ENCODE assay signal across 22 cellular contexts in genomic region chr2:169862816-169863215, GRCh38.
"Had no signal": no experiment of that assay in that cellular context is flagged by ENCODE, and none has a peak within 500 bp of the region (broad histone marks: within the 10 kb centered on the region; RNA-seq: fewer than 3 reads in every experiment).

No MANE protein-coding gene starts in this region.

- DNase-seq: effector CD4-positive, alpha-beta T cell; endodermal cell; erythroblast; heart left ventricle; hippocampal formation; kidney glomerular epithelial cell; mesendoderm; naive thymus-derived CD4-positive, alpha-beta T cell; psoas muscle; retina; right lobe of liver; spleen; stimulated activated CD4-positive, alpha-beta T cell treated with anti-CD3 and anti-CD28 coated beads, Interleukin-15, amount 100 ng/mL, for 24 hours; stimulated activated CD4-positive, alpha-beta T cell treated with anti-CD3 and anti-CD28 coated beads, Interleukin-1b, Interleukin-23, amount 100 ng/mL, for 48 hours; stimulated activated CD4-positive, alpha-beta T cell treated with anti-CD3 and anti-CD28 coated beads, Interleukin-4, amount 100 ng/mL, for 24 hours; testis; upper lobe of right lung had no signal

- ATAC-seq: heart left ventricle; naive thymus-derived CD4-positive, alpha-beta T cell; psoas muscle; right lobe of liver; stimulated activated memory B cell treated with anti-CD40 and anti-IgM and Interleukin-4, amounts not matched to agents 10 μg/mL and 1 μg/mL and 100 μg/mL, for 72 hours; upper lobe of right lung had no signal

- H3K4me1 ChIP-seq: right lobe of liver, testis, upper lobe of right lung had no signal

- H3K27me3 Mint-ChIP-seq: naive thymus-derived CD4-positive, alpha-beta T cell; stimulated activated memory B cell treated with anti-CD40 and anti-IgM and Interleukin-4, amounts not matched to agents 10 μg/mL and 1 μg/mL and 100 μg/mL, for 72 hours; stimulated activated naive CD8-positive, alpha-beta T cell treated with anti-CD3 and anti-CD28 coated beads, Interleukin-15, Interleukin-2, amounts not matched to agents 100 ng/mL and 50 ng/mL, for 24 hours had no signal

- H3K27ac ChIP-seq: heart left ventricle, neutrophil, psoas muscle, right lobe of liver, spleen, testis, tibial nerve, upper lobe of right lung, vagina had no signal

- H3K4me3 ChIP-seq: heart left ventricle, psoas muscle, right lobe of liver, spleen, testis, tibial nerve, upper lobe of right lung, vagina had no signal

- H3K9me3 ChIP-seq: heart left ventricle, neutrophil, psoas muscle, right lobe of liver, spleen, testis, tibial nerve, upper lobe of right lung, vagina had no signal

- H3K4me3 Mint-ChIP-seq: endodermal cell; stimulated activated memory B cell treated with anti-CD40 and anti-IgM and Interleukin-4, amounts not matched to agents 10 μg/mL and 1 μg/mL and 100 μg/mL, for 72 hours; stimulated activated naive CD8-positive, alpha-beta T cell treated with anti-CD3 and anti-CD28 coated beads, Interleukin-15, Interleukin-2, amounts not matched to agents 100 ng/mL and 50 ng/mL, for 24 hours had no signal

- H3K27ac Mint-ChIP-seq: endodermal cell; naive thymus-derived CD4-positive, alpha-beta T cell; stimulated activated memory B cell treated with anti-CD40 and anti-IgM and Interleukin-4, amounts not matched to agents 10 μg/mL and 1 μg/mL and 100 μg/mL, for 72 hours; stimulated activated naive CD8-positive, alpha-beta T cell treated with anti-CD3 and anti-CD28 coated beads, Interleukin-15, Interleukin-2, amounts not matched to agents 100 ng/mL and 50 ng/mL, for 24 hours had no signal

- H3K36me3 ChIP-seq: neutrophil, right lobe of liver, upper lobe of right lung, vagina had no signal

- H3K27me3 ChIP-seq: heart left ventricle, neutrophil, right lobe of liver, spleen, testis, tibial nerve, upper lobe of right lung, vagina had no signal

- H3K9me3 Mint-ChIP-seq: naive thymus-derived CD4-positive, alpha-beta T cell; stimulated activated memory B cell treated with anti-CD40 and anti-IgM and Interleukin-4, amounts not matched to agents 10 μg/mL and 1 μg/mL and 100 μg/mL, for 72 hours; stimulated activated naive CD8-positive, alpha-beta T cell treated with anti-CD3 and anti-CD28 coated beads, Interleukin-15, Interleukin-2, amounts not matched to agents 100 ng/mL and 50 ng/mL, for 24 hours had no signal
